Comparison of ENCODE assay signal across 9 cellular contexts in the genomic region with DNA sequence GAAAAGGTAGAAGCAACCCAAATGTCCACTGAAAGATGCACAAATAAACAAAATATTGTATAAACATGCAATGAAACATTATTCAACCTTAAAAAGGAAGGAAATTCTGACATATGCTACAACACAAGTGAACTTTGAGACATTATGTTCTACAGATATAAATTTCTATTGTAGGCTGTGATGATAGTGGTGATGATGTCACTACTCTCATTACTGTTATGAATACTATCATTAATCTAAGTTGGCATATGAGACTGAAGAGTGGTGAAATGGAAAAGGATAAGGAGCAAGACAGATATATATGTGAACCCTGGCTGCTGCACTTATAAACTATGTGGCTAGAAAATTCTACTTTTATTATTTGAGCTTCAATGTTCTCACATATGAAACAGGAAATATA.
"Had no signal": no experiment of that assay in that cellular context is flagged by ENCODE, and none has a peak within 500 bp of the region (broad histone marks: within the 10 kb centered on the region; RNA-seq: fewer than 3 reads in every experiment).

No MANE protein-coding gene starts in this region.

- ATAC-seq: GM23338 had no signal

- H3K4me3 ChIP-seq: GM23338 had no signal

- FAIRE-seq: H1, H54 had no signal

- H3K27ac ChIP-seq: HL-60 had no signal

- H3K4me3 Mint-ChIP-seq: GM23338, H9, HFFc6 had no signal

- DNase-seq: H9, HCEC 1CT, HFFc6, IMR-90, KBM-7 had no signal

- H3K27ac Mint-ChIP-seq: GM23338, H9, HFFc6 had no signal

- H3K4me2 ChIP-seq: GM23338 had no signal

- H3K9me3 Mint-ChIP-seq: GM23338 had no signal

- H2AFZ ChIP-seq: GM23338 had no signal
